15 cellular contexts compared by ENCODE assay signal in the genomic region with DNA sequence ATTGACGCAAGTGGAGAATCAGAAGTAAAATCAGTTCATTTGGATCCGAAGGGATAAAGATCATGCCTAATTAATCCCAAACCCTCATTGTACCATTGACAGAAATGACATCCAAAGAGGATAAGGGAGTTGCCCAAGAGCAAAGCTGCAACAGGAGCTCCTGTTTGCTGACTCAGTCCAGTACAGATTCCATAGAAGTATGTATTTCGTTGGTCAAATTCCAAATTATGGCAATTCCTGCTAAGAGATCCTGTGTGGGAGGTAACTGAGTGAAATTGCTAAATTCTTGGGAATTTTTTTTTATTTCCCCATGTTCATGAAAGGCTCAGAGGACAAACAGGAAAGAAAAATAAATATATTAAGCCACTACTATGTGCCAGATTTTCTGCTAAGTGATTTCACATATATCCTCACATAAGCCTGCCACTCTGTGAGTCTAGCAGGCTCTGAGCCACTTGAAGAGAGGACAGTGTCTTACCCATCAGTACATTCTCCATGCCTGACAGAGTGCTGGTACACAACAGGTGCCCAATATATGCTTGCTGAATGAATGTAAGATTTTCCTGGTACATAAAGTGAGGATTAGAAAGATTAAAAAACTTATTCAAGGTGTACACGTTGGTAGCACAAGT.
DNase-seq lines count a peak whose midpoint lies in the region; TF ChIP-seq lines count a peak whose summit lies in the region.
"Had no signal": no experiment of that assay in that cellular context is flagged by ENCODE, and none has a peak within 500 bp of the region (broad histone marks: within the 10 kb centered on the region; RNA-seq: fewer than 3 reads in every experiment).

No MANE protein-coding gene starts in this region.

- 15 to 20% methylated on average over 4 of the region's 4 CpGs for WGBS in GM23248 (ENCODE audit: low coverage in 1 of 2, low lambda C conversion rate in 2 of 2, missing lambda C conversion rate in 2 of 2), 2 experiments
- WGBS in transverse colon (ENCODE audit: low coverage in 1 of 2), 2 donors, result 71 to 86% methylated on average over 4 of the region's 4 CpGs

- DNase-seq in GM23248 (peak; percentile 74), amniotic epithelial cell (ENCODE audit: low read depth) (peak; percentile 90), fibroblast of the conjunctiva (ENCODE audit: low read depth) (peak; percentile 39), transverse colon (no peak), cardiac septum (ENCODE audit: low spot score) (no peak), Kasumi-1 (lab: John Stamatoyannopoulos, UW) (no peak)
- DNase-seq: activated effector memory CD4-positive, alpha-beta T cell treated with Interleukin-2 at 50 U/mL for 16 hours; dermis blood vessel endothelial cell; left ventricle myocardium superior; posterior cingulate gyrus; SIG-M5; T-helper 9 cell; tibial artery had no signal

- H3K36me3 ChIP-seq in GM23248 (ENCODE audit: low read depth), result no peaks in the 10 kb centered on the region
- H3K36me3 ChIP-seq in skeletal muscle satellite cell (ENCODE audit: insufficient read depth, low read length), result no peaks in the 10 kb centered on the region
- H3K36me3 ChIP-seq in transverse colon, result no peaks in the 10 kb centered on the region
- H3K36me3 ChIP-seq: tibial artery had no signal

- no peaks in the 10 kb centered on the region for H4K20me1 ChIP-seq in GM23248 (ENCODE audit: insufficient read depth)

- in situ Hi-C loops in GM23248 (cut with MboI), result no loop called here
- in situ Hi-C loops in transverse colon (cut with MboI; ENCODE audit: low pct_ligation_motif_present in 1 of 4, low pct_unique_long_range_greater_than_20kb in 1 of 4, low sequenced_read_pairs in 3 of 4), result no loop called here

- intact Hi-C loops in transverse colon (cut with DNase I; ENCODE audit: low total_unique reads) (no loop called here), cardiac septum (cut with DNase I) (no loop called here)

- peak overlapping the region; percentile 40 for H3K4me2 ChIP-seq in GM23248 (ENCODE audit: unreplicated experiment)
- H3K4me2 ChIP-seq in skeletal muscle satellite cell (ENCODE audit: low read length), result peak overlapping the region; percentile 19

- no peaks in the 10 kb centered on the region for H3K27me3 ChIP-seq in GM23248 (replicated peaks; ENCODE audit: insufficient read depth)
- H3K27me3 ChIP-seq in skeletal muscle satellite cell (ENCODE audit: control insufficient read depth, insufficient read depth, low read length), result no peaks in the 10 kb centered on the region
- H3K27me3 ChIP-seq in transverse colon, result no peaks in the 10 kb centered on the region
- H3K27me3 ChIP-seq: tibial artery had no signal

- peaks cover 12% of the 10 kb centered on the region for H3F3A ChIP-seq in GM23248 (ENCODE audit: insufficient read depth)

- no peak overlapping the region for H2AFZ ChIP-seq in GM23248

- H3K4me1 ChIP-seq in GM23248 (ENCODE audit: insufficient read depth), result peaks cover 36% of the 10 kb centered on the region
- H3K4me1 ChIP-seq in skeletal muscle satellite cell (ENCODE audit: control insufficient read depth, insufficient read depth, low read length), result peaks cover 14% of the 10 kb centered on the region
- peaks cover 0 to 24% (median 8%) of the 10 kb centered on the region in 4 donors for H3K4me1 ChIP-seq in transverse colon

- no peak for TF ChIP-seq EP300 in transverse colon (IDR thresholded peaks at IDR 0.05; ENCODE audit: low read depth)

- H3K4me3 ChIP-seq in GM23248 (no peak overlapping the region), skeletal muscle satellite cell (ENCODE audit: low read length) (no peak overlapping the region), transverse colon (no peak overlapping the region)
- H3K4me3 ChIP-seq: tibial artery had no signal

- H3K9me3 ChIP-seq in GM23248 (ENCODE audit: low read depth), result no peaks in the 10 kb centered on the region
- H3K9me3 ChIP-seq in skeletal muscle satellite cell (replicated peaks; ENCODE audit: low read length), result no peaks in the 10 kb centered on the region
- no peaks in the 10 kb centered on the region for H3K9me3 ChIP-seq in transverse colon
- H3K9me3 ChIP-seq: tibial artery had no signal

- TF ChIP-seq POLR2A in transverse colon (IDR thresholded peaks at IDR 0.05), result no peak

- H3K9me2 ChIP-seq in GM23248 (ENCODE audit: insufficient read depth), result no peaks in the 10 kb centered on the region

- TF ChIP-seq CTCF in transverse colon (IDR thresholded peaks at IDR 0.05), result no peak

- H3K79me2 ChIP-seq in GM23248 (ENCODE audit: insufficient read depth), result peaks cover 88% of the 10 kb centered on the region

- H3K9ac ChIP-seq in GM23248 (no peak overlapping the region), skeletal muscle satellite cell (ENCODE audit: low read depth, low read length) (no peak overlapping the region)

- H3K27ac ChIP-seq in GM23248 (no peak overlapping the region), transverse colon (no peak overlapping the region)
- H3K27ac ChIP-seq: HL-60, tibial artery had no signal

Comparison
In these comparisons a context has a peak if more than half of its experiments do, and no peak if none do; other contexts are left out.
1. DNase-seq: peak in GM23248 (single experiment), amniotic epithelial cell (single experiment) and fibroblast of the conjunctiva (single experiment); none in transverse colon (single experiment), cardiac septum (single experiment) and Kasumi-1 (0 of 2).